7 cellular contexts compared by ENCODE assay signal in genomic region chr22:35623885-35624284, GRCh38. TPM values are rescaled to one million over a fixed set of nuclear protein-coding genes. Genes with fewer than 3 reads are reported as not detected.
"Had no signal": no experiment of that assay in that cellular context is flagged by ENCODE, and none has a peak within 500 bp of the region (broad histone marks: within the 10 kb centered on the region; RNA-seq: fewer than 3 reads in every experiment).

No MANE protein-coding gene starts in this region.

RNA-seq across cellular contexts. Expression of gene MB, which starts 6.8 kb away (rescaled TPM):
- total RNA-seq: naive thymus-derived CD8-positive, alpha-beta T cell; natural killer cell treated with Interleukin-12 subunit alpha and Interleukin-12 subunit beta and Interleukin-15 and Interleukin-18, amount 100 ng/mL, for 72 hours; neural crest cell; osteocyte; pulmonary artery endothelial cell; sciatic nerve; smooth muscle cell had no signal
- polyA plus RNA-seq: naive thymus-derived CD8-positive, alpha-beta T cell had no signal

RNA-seq across cellular contexts. Expression of gene APOL6, which starts 24.4 kb away (rescaled TPM):
- total RNA-seq: neural crest cell had no signal
